In genomic region chr22:16829985-16830384, GRCh38 we compare ENCODE assay signal across 9 cellular contexts. TPM values are rescaled to one million over a fixed set of nuclear protein-coding genes. Genes with fewer than 3 reads are reported as not detected.
"Had no signal": no experiment of that assay in that cellular context is flagged by ENCODE, and none has a peak within 500 bp of the region (broad histone marks: within the 10 kb centered on the region; RNA-seq: fewer than 3 reads in every experiment).

No MANE protein-coding gene starts in this region.

- H3K4me3 ChIP-seq: GM12878 had no signal

- FAIRE-seq: G401.6, GM12878, GM12891, GM12892, GM18507, GM19239 had no signal

- DNase-seq: GDM1, GF-D8 had no signal

- ATAC-seq: GM12878 had no signal

RNA-seq across cellular contexts. Expression of gene XKR3, which starts 4.8 kb away (rescaled TPM):
- total RNA-seq: G401, GM12878 had no signal
